Comparison of ENCODE assay signal across 13 cellular contexts in genomic region chr7:100215895-100216294, GRCh38. TPM values are rescaled to one million over a fixed set of nuclear protein-coding genes. Genes with fewer than 3 reads are reported as not detected.
DNase-seq lines count a peak whose midpoint lies in the region; ATAC-seq, FAIRE-seq and TF ChIP-seq lines count a peak whose summit lies in the region.
"Had no signal": no experiment of that assay in that cellular context is flagged by ENCODE, and none has a peak within 500 bp of the region (broad histone marks: within the 10 kb centered on the region; RNA-seq: fewer than 3 reads in every experiment).

No MANE protein-coding gene starts in this region.

- H3K4me1 ChIP-seq in astrocyte (ENCODE audit: insufficient read depth, low read length), result no peaks in the 10 kb centered on the region
- peaks cover 0 to 10% (median 6%) of the 10 kb centered on the region in 9 donors for H3K4me1 ChIP-seq in heart right ventricle
- H3K4me1 ChIP-seq in stomach, result peaks cover 0 to 14% (median 4%) of the 10 kb centered on the region in 4 donors

- intact Hi-C loops in heart right ventricle (cut with DNase I), result loop anchor here in 8 of 10 donors (2.0 to 10.0 kb wide), 3 partner anchors 61 to 84 kb away; partner anchors contain the start of gene TRAPPC14 (in 1 of the 8)
- intact Hi-C loops in stomach (cut with DNase I; ENCODE audit: low total_unique reads), result loop anchor here (10.0 kb wide), 1 partner anchor 81 kb away; no protein-coding TSS in a partner anchor

- H3K4me1 Mint-ChIP-seq in activated T-cell treated with anti-CD3 and anti-CD28 coated beads, Interleukin-2, amount 50 U/mL, for 24 hours (ENCODE audit: low read depth), result peaks cover 60% of the 10 kb centered on the region
- H3K4me1 Mint-ChIP-seq in astrocyte (ENCODE audit: low read depth, unreplicated experiment), result peaks cover 7% of the 10 kb centered on the region

- no peak for TF ChIP-seq POLR2A in stomach (IDR thresholded peaks at IDR 0.05)

- no peak for TF ChIP-seq EP300 in stomach (IDR thresholded peaks at IDR 0.05)

- no peak overlapping the region for H3K9ac ChIP-seq in astrocyte (ENCODE audit: low read length)

- TF ChIP-seq CTCF in astrocyte (IDR thresholded peaks at IDR 0.05; ENCODE audit: insufficient read depth, low read depth, low read length) (no peak), heart right ventricle (IDR thresholded peaks at IDR 0.05) (no peak), stomach (IDR thresholded peaks at IDR 0.05) (no peak)

- no peaks in the 10 kb centered on the region for H3K36me3 ChIP-seq in astrocyte (ENCODE audit: insufficient read depth, low read length)
- peaks cover 0 to 6% (median 0%) of the 10 kb centered on the region in 9 donors for H3K36me3 ChIP-seq in heart right ventricle
- H3K36me3 ChIP-seq in stomach, result peaks cover 0 to 7% (median 2%) of the 10 kb centered on the region in 4 donors

- peak overlapping the region; percentile 6 for H3K27ac Mint-ChIP-seq in activated T-cell treated with anti-CD3 and anti-CD28 coated beads, Interleukin-2, amount 50 U/mL, for 24 hours
- no peak overlapping the region for H3K27ac Mint-ChIP-seq in astrocyte (ENCODE audit: unreplicated experiment)

- H4K20me1 ChIP-seq in astrocyte (ENCODE audit: insufficient read depth, low read length), result no peaks in the 10 kb centered on the region

- H3K27ac ChIP-seq in astrocyte (ENCODE audit: low read depth, low read length), result no peak overlapping the region
- H3K27ac ChIP-seq in heart right ventricle, result peak overlapping the region in 1 of 10 donors; percentile 18
- no peak overlapping the region for H3K27ac ChIP-seq in stomach

- no peak overlapping the region for H3K4me2 ChIP-seq in astrocyte (ENCODE audit: low read length)

- H3K27me3 Mint-ChIP-seq in activated T-cell treated with anti-CD3 and anti-CD28 coated beads, Interleukin-2, amount 50 U/mL, for 24 hours, result no peaks in the 10 kb centered on the region
- H3K27me3 Mint-ChIP-seq in astrocyte (ENCODE audit: low read depth, unreplicated experiment), result peaks cover 8% of the 10 kb centered on the region

- H3K9me3 Mint-ChIP-seq in activated T-cell treated with anti-CD3 and anti-CD28 coated beads, Interleukin-2, amount 50 U/mL, for 24 hours, result no peaks in the 10 kb centered on the region
- H3K9me3 Mint-ChIP-seq in astrocyte (ENCODE audit: unreplicated experiment), result peaks cover 3% of the 10 kb centered on the region

- H3K4me3 Mint-ChIP-seq in activated T-cell treated with anti-CD3 and anti-CD28 coated beads, Interleukin-2, amount 50 U/mL, for 24 hours, result no peak overlapping the region
- H3K4me3 Mint-ChIP-seq in astrocyte (ENCODE audit: unreplicated experiment), result no peak overlapping the region

- H3K27me3 ChIP-seq in astrocyte (ENCODE audit: insufficient read depth, low read length), result no peaks in the 10 kb centered on the region
- H3K27me3 ChIP-seq in heart right ventricle, result no peaks in the 10 kb centered on the region
- H3K27me3 ChIP-seq in stomach, result no peaks in the 10 kb centered on the region

- H3K4me3 ChIP-seq in astrocyte (ENCODE audit: insufficient read depth, low read depth, low read length) (no peak overlapping the region), heart right ventricle (no peak overlapping the region), stomach (no peak overlapping the region)

- H3K9me3 ChIP-seq in astrocyte (ENCODE audit: insufficient read depth, low read depth, low read length), result no peaks in the 10 kb centered on the region
- no peaks in the 10 kb centered on the region for H3K9me3 ChIP-seq in heart right ventricle
- no peaks in the 10 kb centered on the region for H3K9me3 ChIP-seq in stomach

- no peaks in the 10 kb centered on the region for H3K79me2 ChIP-seq in astrocyte (ENCODE audit: insufficient read depth, low read length)

- H2AFZ ChIP-seq in astrocyte (ENCODE audit: low read depth, low read length), result no peak overlapping the region

- WGBS in heart right ventricle, 2 donors, result 24 to 27% methylated on average over 6 of the region's 6 CpGs
- 27 to 54% (median 41%) methylated on average over 6 of the region's 6 CpGs for WGBS in stomach, 5 donors

- peak; percentile 20 for DNase-seq in activated T-cell treated with anti-CD3 and anti-CD28 coated beads, Interleukin-2, amount 50 U/mL, for 24 hours
- DNase-seq in activated T-cell treated with anti-CD3 and anti-CD28 coated beads for 4 hours, result no peak
- peak; percentile 8 for DNase-seq in astrocyte (ENCODE audit: low read depth)
- DNase-seq in heart right ventricle, result peak; percentile 40 to 43
- DNase-seq in stomach, result peak; percentile 44
- DNase-seq in NCI-H2029 (lab: John Stamatoyannopoulos, UW), result no peak
- DNase-seq in T-helper 1 cell, result no peak
- DNase-seq: activated T-cell treated with anti-CD3 and anti-CD28 coated beads, Interleukin-2, amount 50 U/mL, for 1 hour; erythroblast; NCI-H510A; stimulated activated CD4-positive, alpha-beta T cell treated with anti-CD3 and anti-CD28 coated beads, Interleukin-12 subunit alpha, Interleukin-12 subunit beta, amount 100 ng/mL, for 4 hours had no signal

- FAIRE-seq in astrocyte (lab: Jason Lieb, UNC), result no peak

- H3K36me3 Mint-ChIP-seq in activated T-cell treated with anti-CD3 and anti-CD28 coated beads, Interleukin-2, amount 50 U/mL, for 24 hours (ENCODE audit: low read depth), result peaks cover 18% of the 10 kb centered on the region
- peaks cover 3% of the 10 kb centered on the region for H3K36me3 Mint-ChIP-seq in astrocyte (ENCODE audit: low read depth, unreplicated experiment)

- ATAC-seq in heart right ventricle (peak; percentile 32 to 81 (median 64)), GM19035 (IDR thresholded peaks at IDR 0.05; ENCODE audit: unreplicated experiment) (no peak)

RNA-seq across cellular contexts. Expression of gene PVRIG, which starts 3.9 kb away (rescaled TPM):
- total RNA-seq in astrocyte, result not detected in 2 replicates
- total RNA-seq in heart right ventricle, result 1 to 10 TPM in 1 of 10 donors, not detected in 9; 2.1 TPM
- polyA plus RNA-seq in heart right ventricle, result under 1 TPM; 0.22 to 0.59 TPM
- total RNA-seq in stomach, result 1 to 10 TPM in 4 of 5 donors, not detected in 1; 1.1 to 3.8 (median 1.4) TPM
- polyA plus RNA-seq in stomach, result 1 to 10 TPM in 1 of 3 donors, under 1 TPM in 2; 0.56 to 1.7 (median 0.95) TPM
- polyA plus RNA-seq: AG04450 had no signal

RNA-seq across cellular contexts. Expression of gene STAG3, which starts 38.2 kb away (rescaled TPM):
- total RNA-seq in astrocyte, result 0.34 and 0.36 TPM in 2 replicates
- 1 to 10 TPM in 3 of 10 donors, under 1 TPM in 6, not detected in 1; 0.32 to 1.5 (median 0.47) TPM for total RNA-seq in heart right ventricle
- polyA plus RNA-seq in heart right ventricle, result under 1 TPM; 0.13 to 0.66 TPM
- total RNA-seq in stomach, result under 1 TPM in 1 of 5 donors, not detected in 4; 0.92 TPM
- polyA plus RNA-seq in stomach, result 1 to 10 TPM in 2 of 3 donors, under 1 TPM in 1; 0.50 to 8.8 (median 1.5) TPM

RNA-seq across cellular contexts. Expression of gene GPC2, which starts 38.7 kb away (rescaled TPM):
- total RNA-seq in astrocyte (6.5 and 7.6 TPM in 2 replicates), heart right ventricle (1 to 10 TPM in 1 of 10 donors, under 1 TPM in 7, not detected in 2; 0.11 to 1.1 (median 0.50) TPM), stomach (1 to 10 TPM in 3 of 5 donors, under 1 TPM in 1, not detected in 1; 0.92 to 4.9 (median 2.6) TPM)
- polyA plus RNA-seq in heart right ventricle (under 1 TPM; 0.51 TPM), stomach (under 1 TPM in 2 of 3 donors, not detected in 1; 0.12 to 0.48 TPM)

RNA-seq across cellular contexts. Expression of gene GAL3ST4, which starts 47.5 kb away (rescaled TPM):
- total RNA-seq in astrocyte, result 3.1 and 3.4 TPM in 2 replicates
- 1 to 10 TPM in 9 of 10 donors, under 1 TPM in 1; 1.00 to 3.1 (median 1.5) TPM for total RNA-seq in heart right ventricle
- 1 to 10 TPM; 1.1 to 1.6 TPM for polyA plus RNA-seq in heart right ventricle
- 1 to 10 TPM in 2 of 5 donors, not detected in 3; 1.5 to 1.6 TPM for total RNA-seq in stomach
- polyA plus RNA-seq in stomach, result 1 to 10 TPM; 1.7 to 2.4 (median 2.1) TPM

RNA-seq across cellular contexts. Expression of gene TRAPPC14, which starts 57.4 kb away (rescaled TPM):
- total RNA-seq in astrocyte, result 18.7 and 19.5 TPM in 2 replicates
- 10 to 100 TPM in 1 of 10 donors, 1 to 10 TPM in 9; 3.9 to 10.8 (median 7.6) TPM for total RNA-seq in heart right ventricle
- polyA plus RNA-seq in heart right ventricle, result 10 to 100 TPM in 1 of 2 donors, 1 to 10 TPM in 1; 7.8 to 17.5 TPM
- total RNA-seq in stomach, result 10 to 100 TPM; 16.2 to 33.3 (median 28.6) TPM
- 10 to 100 TPM; 10.7 to 17.2 (median 11.4) TPM for polyA plus RNA-seq in stomach

Comparison
In these comparisons a context has a peak if more than half of its experiments do, and no peak if none do; other contexts are left out.
1. DNase-seq: peak in activated T-cell treated with anti-CD3 and anti-CD28 coated beads, Interleukin-2, amount 50 U/mL, for 24 hours (single experiment), astrocyte (single experiment), heart right ventricle (2 of 2) and stomach (single experiment); none in activated T-cell treated with anti-CD3 and anti-CD28 coated beads for 4 hours (single experiment), NCI-H2029 (single experiment) and T-helper 1 cell (0 of 5).